Comparison of ENCODE assay signal across 3 cellular contexts in the genomic region with DNA sequence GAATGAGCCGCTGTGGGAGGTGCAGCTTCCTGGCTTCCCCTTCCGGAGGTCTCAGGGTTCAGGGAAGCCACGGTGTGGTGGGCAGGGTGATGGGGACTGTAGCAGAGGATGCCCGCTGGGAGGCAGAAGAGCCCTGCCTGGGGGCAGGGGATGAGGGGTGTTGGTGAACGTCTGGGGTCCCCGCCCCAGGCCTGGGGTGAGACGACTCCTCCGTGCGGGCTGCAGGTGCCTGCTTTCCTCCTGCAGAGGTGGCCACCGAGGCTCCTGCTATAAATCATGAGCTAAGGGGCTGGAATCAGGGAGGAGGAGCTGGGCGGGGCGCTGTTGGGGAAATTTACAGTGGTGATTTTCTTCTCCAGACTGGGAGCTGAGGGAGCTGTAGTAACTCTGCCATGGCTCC.
TF ChIP-seq lines count a peak whose summit lies in the region.

No MANE protein-coding gene starts in this region.

TF ChIP-seq in SK-N-SH, 30 proteins besides CTCF, POLR2A, EP300 and RAD21:
- TF ChIP-seq MXI1 (IDR thresholded peaks at IDR 0.05; ENCODE audit: low read depth, low read length), result no peak
- TF ChIP-seq, protein P1, sequence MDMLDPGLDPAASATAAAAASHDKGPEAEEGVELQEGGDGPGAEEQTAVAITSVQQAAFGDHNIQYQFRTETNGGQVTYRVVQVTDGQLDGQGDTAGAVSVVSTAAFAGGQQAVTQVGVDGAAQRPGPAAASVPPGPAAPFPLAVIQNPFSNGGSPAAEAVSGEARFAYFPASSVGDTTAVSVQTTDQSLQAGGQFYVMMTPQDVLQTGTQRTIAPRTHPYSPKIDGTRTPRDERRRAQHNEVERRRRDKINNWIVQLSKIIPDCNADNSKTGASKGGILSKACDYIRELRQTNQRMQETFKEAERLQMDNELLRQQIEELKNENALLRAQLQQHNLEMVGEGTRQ (IDR thresholded peaks at IDR 0.05; ENCODE audit: borderline replicate concordance, low read depth, low read length), result no peak
- no peak for TF ChIP-seq CHD2 (IDR thresholded peaks at IDR 0.05; ENCODE audit: low read length, partially characterized antibody)
- no peak for TF ChIP-seq RFX5 (IDR thresholded peaks at IDR 0.05; ENCODE audit: low read length)
- TF ChIP-seq, protein P2, sequence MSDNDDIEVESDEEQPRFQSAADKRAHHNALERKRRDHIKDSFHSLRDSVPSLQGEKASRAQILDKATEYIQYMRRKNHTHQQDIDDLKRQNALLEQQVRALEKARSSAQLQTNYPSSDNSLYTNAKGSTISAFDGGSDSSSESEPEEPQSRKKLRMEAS (IDR thresholded peaks at IDR 0.05; ENCODE audit: low read depth), result no peak
- no peak for TF ChIP-seq EZH2phosphoT487 (IDR thresholded peaks at IDR 0.05; ENCODE audit: borderline replicate concordance, low read depth)
- no peak for TF ChIP-seq TCF12 (IDR thresholded peaks at IDR 0.05)
- TF ChIP-seq, protein P3, sequence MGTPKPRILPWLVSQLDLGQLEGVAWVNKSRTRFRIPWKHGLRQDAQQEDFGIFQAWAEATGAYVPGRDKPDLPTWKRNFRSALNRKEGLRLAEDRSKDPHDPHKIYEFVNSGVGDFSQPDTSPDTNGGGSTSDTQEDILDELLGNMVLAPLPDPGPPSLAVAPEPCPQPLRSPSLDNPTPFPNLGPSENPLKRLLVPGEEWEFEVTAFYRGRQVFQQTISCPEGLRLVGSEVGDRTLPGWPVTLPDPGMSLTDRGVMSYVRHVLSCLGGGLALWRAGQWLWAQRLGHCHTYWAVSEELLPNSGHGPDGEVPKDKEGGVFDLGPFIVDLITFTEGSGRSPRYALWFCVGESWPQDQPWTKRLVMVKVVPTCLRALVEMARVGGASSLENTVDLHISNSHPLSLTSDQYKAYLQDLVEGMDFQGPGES (IDR thresholded peaks at IDR 0.05; ENCODE audit: low read depth, low read length), result no peak
- no peak for TF ChIP-seq NRF1 (IDR thresholded peaks at IDR 0.05; ENCODE audit: low read depth, low read length)

TF ChIP-seq in SK-N-SH treated with all-trans-retinoic acid at 6 μM for 48 hours, 23 proteins besides CTCF, POLR2A, EP300 and RAD21:
- TF ChIP-seq PPARA (CRISPR knock-in tag; IDR thresholded peaks at IDR 0.05; ENCODE audit: borderline replicate concordance), result no peak
- no peak for TF ChIP-seq ZNF565 (CRISPR knock-in tag; conservative IDR thresholded peaks at IDR 0.05; ENCODE audit: low read depth)
- TF ChIP-seq, protein P4, sequence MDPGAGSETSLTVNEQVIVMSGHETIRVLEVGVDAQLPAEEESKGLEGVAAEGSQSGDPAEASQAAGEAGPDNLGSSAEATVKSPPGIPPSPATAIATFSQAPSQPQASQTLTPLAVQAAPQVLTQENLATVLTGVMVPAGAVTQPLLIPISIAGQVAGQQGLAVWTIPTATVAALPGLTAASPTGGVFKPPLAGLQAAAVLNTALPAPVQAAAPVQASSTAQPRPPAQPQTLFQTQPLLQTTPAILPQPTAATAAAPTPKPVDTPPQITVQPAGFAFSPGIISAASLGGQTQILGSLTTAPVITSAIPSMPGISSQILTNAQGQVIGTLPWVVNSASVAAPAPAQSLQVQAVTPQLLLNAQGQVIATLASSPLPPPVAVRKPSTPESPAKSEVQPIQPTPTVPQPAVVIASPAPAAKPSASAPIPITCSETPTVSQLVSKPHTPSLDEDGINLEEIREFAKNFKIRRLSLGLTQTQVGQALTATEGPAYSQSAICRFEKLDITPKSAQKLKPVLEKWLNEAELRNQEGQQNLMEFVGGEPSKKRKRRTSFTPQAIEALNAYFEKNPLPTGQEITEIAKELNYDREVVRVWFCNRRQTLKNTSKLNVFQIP (CRISPR knock-in tag; IDR thresholded peaks at IDR 0.05; ENCODE audit: borderline replicate concordance, low read depth), result no peak
- TF ChIP-seq ZFP3 (CRISPR knock-in tag; IDR thresholded peaks at IDR 0.05), result no peak
- no peak for TF ChIP-seq ZFP30 (CRISPR knock-in tag; IDR thresholded peaks at IDR 0.05)
- TF ChIP-seq, protein P5, sequence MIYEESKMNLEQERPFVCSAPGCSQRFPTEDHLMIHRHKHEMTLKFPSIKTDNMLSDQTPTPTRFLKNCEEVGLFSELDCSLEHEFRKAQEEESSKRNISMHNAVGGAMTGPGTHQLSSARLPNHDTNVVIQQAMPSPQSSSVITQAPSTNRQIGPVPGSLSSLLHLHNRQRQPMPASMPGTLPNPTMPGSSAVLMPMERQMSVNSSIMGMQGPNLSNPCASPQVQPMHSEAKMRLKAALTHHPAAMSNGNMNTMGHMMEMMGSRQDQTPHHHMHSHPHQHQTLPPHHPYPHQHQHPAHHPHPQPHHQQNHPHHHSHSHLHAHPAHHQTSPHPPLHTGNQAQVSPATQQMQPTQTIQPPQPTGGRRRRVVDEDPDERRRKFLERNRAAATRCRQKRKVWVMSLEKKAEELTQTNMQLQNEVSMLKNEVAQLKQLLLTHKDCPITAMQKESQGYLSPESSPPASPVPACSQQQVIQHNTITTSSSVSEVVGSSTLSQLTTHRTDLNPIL (CRISPR knock-in tag; IDR thresholded peaks at IDR 0.05; ENCODE audit: low read depth), result no peak
- no peak for TF ChIP-seq ARNTL (CRISPR knock-in tag; IDR thresholded peaks at IDR 0.05; ENCODE audit: borderline replicate concordance, low read depth)
- no peak for TF ChIP-seq SNAI2 (CRISPR knock-in tag; IDR thresholded peaks at IDR 0.05)

TF ChIP-seq in H1, 55 proteins besides CTCF, POLR2A, EP300 and RAD21:
- TF ChIP-seq, protein P6, sequence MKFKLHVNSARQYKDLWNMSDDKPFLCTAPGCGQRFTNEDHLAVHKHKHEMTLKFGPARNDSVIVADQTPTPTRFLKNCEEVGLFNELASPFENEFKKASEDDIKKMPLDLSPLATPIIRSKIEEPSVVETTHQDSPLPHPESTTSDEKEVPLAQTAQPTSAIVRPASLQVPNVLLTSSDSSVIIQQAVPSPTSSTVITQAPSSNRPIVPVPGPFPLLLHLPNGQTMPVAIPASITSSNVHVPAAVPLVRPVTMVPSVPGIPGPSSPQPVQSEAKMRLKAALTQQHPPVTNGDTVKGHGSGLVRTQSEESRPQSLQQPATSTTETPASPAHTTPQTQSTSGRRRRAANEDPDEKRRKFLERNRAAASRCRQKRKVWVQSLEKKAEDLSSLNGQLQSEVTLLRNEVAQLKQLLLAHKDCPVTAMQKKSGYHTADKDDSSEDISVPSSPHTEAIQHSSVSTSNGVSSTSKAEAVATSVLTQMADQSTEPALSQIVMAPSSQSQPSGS (IDR thresholded peaks at IDR 0.05; ENCODE audit: low read length), result no peak
- TF ChIP-seq SIX5 (IDR thresholded peaks at IDR 0.05; ENCODE audit: low read depth, low read length), result no peak
- TF ChIP-seq, protein P1 (IDR thresholded peaks at IDR 0.05; ENCODE audit: low read length), result no peak
- TF ChIP-seq NANOG (IDR thresholded peaks at IDR 0.05; ENCODE audit: insufficient read depth, low read depth, low read length, poor library complexity, severe bottlenecking), result no peak
- TF ChIP-seq RFX5 (IDR thresholded peaks at IDR 0.05; ENCODE audit: borderline replicate concordance, low read depth, low read length), result no peak
- TF ChIP-seq FOSL1 (IDR thresholded peaks at IDR 0.05; ENCODE audit: insufficient read depth, low read depth, low read length), result no peak
- TF ChIP-seq, protein P7, sequence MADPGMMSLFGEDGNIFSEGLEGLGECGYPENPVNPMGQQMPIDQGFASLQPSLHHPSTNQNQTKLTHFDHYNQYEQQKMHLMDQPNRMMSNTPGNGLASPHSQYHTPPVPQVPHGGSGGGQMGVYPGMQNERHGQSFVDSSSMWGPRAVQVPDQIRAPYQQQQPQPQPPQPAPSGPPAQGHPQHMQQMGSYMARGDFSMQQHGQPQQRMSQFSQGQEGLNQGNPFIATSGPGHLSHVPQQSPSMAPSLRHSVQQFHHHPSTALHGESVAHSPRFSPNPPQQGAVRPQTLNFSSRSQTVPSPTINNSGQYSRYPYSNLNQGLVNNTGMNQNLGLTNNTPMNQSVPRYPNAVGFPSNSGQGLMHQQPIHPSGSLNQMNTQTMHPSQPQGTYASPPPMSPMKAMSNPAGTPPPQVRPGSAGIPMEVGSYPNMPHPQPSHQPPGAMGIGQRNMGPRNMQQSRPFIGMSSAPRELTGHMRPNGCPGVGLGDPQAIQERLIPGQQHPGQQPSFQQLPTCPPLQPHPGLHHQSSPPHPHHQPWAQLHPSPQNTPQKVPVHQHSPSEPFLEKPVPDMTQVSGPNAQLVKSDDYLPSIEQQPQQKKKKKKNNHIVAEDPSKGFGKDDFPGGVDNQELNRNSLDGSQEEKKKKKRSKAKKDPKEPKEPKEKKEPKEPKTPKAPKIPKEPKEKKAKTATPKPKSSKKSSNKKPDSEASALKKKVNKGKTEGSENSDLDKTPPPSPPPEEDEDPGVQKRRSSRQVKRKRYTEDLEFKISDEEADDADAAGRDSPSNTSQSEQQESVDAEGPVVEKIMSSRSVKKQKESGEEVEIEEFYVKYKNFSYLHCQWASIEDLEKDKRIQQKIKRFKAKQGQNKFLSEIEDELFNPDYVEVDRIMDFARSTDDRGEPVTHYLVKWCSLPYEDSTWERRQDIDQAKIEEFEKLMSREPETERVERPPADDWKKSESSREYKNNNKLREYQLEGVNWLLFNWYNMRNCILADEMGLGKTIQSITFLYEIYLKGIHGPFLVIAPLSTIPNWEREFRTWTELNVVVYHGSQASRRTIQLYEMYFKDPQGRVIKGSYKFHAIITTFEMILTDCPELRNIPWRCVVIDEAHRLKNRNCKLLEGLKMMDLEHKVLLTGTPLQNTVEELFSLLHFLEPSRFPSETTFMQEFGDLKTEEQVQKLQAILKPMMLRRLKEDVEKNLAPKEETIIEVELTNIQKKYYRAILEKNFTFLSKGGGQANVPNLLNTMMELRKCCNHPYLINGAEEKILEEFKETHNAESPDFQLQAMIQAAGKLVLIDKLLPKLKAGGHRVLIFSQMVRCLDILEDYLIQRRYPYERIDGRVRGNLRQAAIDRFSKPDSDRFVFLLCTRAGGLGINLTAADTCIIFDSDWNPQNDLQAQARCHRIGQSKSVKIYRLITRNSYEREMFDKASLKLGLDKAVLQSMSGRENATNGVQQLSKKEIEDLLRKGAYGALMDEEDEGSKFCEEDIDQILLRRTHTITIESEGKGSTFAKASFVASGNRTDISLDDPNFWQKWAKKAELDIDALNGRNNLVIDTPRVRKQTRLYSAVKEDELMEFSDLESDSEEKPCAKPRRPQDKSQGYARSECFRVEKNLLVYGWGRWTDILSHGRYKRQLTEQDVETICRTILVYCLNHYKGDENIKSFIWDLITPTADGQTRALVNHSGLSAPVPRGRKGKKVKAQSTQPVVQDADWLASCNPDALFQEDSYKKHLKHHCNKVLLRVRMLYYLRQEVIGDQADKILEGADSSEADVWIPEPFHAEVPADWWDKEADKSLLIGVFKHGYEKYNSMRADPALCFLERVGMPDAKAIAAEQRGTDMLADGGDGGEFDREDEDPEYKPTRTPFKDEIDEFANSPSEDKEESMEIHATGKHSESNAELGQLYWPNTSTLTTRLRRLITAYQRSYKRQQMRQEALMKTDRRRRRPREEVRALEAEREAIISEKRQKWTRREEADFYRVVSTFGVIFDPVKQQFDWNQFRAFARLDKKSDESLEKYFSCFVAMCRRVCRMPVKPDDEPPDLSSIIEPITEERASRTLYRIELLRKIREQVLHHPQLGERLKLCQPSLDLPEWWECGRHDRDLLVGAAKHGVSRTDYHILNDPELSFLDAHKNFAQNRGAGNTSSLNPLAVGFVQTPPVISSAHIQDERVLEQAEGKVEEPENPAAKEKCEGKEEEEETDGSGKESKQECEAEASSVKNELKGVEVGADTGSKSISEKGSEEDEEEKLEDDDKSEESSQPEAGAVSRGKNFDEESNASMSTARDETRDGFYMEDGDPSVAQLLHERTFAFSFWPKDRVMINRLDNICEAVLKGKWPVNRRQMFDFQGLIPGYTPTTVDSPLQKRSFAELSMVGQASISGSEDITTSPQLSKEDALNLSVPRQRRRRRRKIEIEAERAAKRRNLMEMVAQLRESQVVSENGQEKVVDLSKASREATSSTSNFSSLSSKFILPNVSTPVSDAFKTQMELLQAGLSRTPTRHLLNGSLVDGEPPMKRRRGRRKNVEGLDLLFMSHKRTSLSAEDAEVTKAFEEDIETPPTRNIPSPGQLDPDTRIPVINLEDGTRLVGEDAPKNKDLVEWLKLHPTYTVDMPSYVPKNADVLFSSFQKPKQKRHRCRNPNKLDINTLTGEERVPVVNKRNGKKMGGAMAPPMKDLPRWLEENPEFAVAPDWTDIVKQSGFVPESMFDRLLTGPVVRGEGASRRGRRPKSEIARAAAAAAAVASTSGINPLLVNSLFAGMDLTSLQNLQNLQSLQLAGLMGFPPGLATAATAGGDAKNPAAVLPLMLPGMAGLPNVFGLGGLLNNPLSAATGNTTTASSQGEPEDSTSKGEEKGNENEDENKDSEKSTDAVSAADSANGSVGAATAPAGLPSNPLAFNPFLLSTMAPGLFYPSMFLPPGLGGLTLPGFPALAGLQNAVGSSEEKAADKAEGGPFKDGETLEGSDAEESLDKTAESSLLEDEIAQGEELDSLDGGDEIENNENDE (IDR thresholded peaks at IDR 0.05; ENCODE audit: insufficient replicate concordance, low read length), result no peak
- no peak for TF ChIP-seq RNF2 (IDR thresholded peaks at IDR 0.05; ENCODE audit: borderline replicate concordance, low read depth, low read length, missing control alignments, poor library complexity, severe bottlenecking)
- TF ChIP-seq TCF12 (IDR thresholded peaks at IDR 0.05; ENCODE audit: low read depth, low read length), result no peak
- TF ChIP-seq SP1 (IDR thresholded peaks at IDR 0.05; ENCODE audit: low read depth, low read length), result no peak
- no peak for TF ChIP-seq YY1 (IDR thresholded peaks at IDR 0.05; ENCODE audit: low read depth, low read length)
- no peak for TF ChIP-seq BRCA1 (IDR thresholded peaks at IDR 0.05; ENCODE audit: low read depth, low read length)
- TF ChIP-seq, protein P8, sequence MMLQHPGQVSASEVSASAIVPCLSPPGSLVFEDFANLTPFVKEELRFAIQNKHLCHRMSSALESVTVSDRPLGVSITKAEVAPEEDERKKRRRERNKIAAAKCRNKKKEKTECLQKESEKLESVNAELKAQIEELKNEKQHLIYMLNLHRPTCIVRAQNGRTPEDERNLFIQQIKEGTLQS (IDR thresholded peaks at IDR 0.05; ENCODE audit: insufficient read depth, low read depth, low read length), result no peak
- TF ChIP-seq KDM4A (IDR thresholded peaks at IDR 0.05; ENCODE audit: low read depth, low read length, severe bottlenecking), result no peak
- TF ChIP-seq, protein P2 (IDR thresholded peaks at IDR 0.05), result no peak
- no peak for TF ChIP-seq CHD2 (IDR thresholded peaks at IDR 0.05; ENCODE audit: low read length)
- no peak for TF ChIP-seq RXRA (IDR thresholded peaks at IDR 0.05; ENCODE audit: insufficient read depth, low read depth, low read length)
